Comparison of ENCODE assay signal across 1 cellular context in genomic region chr10:116626815-116627214, GRCh38.
TF ChIP-seq lines count a peak whose summit lies in the region.

No MANE protein-coding gene starts in this region.

TF ChIP-seq in IMR-90, 13 proteins besides CTCF, POLR2A, EP300 and RAD21 (continued from another document):
- TF ChIP-seq, protein P1, sequence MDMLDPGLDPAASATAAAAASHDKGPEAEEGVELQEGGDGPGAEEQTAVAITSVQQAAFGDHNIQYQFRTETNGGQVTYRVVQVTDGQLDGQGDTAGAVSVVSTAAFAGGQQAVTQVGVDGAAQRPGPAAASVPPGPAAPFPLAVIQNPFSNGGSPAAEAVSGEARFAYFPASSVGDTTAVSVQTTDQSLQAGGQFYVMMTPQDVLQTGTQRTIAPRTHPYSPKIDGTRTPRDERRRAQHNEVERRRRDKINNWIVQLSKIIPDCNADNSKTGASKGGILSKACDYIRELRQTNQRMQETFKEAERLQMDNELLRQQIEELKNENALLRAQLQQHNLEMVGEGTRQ (IDR thresholded peaks at IDR 0.05; ENCODE audit: low read depth, low read length) = no peak
- TF ChIP-seq SMC3 (IDR thresholded peaks at IDR 0.05; ENCODE audit: low read depth, low read length) (no peak), FOS (IDR thresholded peaks at IDR 0.05; ENCODE audit: low read depth, low read length) (no peak)
